1 cellular context compared by ENCODE assay signal in the genomic region with DNA sequence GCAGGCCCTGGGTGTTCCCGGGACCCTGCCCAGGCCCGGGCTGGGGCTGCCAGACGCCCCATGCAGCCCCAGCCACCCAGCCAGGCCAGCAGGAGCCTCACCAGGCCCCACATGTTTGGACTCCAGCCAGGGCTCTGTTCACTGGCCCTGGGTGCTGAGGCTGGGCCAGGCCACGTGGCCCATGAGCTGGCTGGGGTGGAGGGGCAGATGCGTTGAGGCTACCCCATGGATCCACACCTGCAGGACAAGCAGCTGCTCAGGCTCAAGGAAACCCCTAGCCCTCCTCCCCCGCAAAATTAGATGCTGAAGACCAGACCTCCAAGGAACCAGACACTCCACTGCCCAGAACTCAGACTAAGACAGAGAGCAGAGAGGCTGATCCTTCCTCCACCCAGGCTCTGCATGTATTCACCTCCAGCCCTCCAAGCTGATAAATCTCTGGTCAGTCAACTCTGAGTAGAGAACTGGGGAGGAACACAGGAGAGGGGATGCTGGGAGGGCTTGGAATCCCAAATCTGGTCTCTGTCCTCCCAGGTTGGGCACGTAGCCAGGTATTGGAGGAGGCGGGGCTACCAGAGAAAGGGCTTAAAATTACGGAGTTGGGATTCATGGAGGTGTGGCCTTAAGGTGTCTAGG.
TF ChIP-seq lines count a peak whose summit lies in the region.

No MANE protein-coding gene starts in this region.

TF ChIP-seq in Ishikawa, 13 proteins besides CTCF, POLR2A, EP300 and RAD21 (continued from another document):
- TF ChIP-seq, protein P1, sequence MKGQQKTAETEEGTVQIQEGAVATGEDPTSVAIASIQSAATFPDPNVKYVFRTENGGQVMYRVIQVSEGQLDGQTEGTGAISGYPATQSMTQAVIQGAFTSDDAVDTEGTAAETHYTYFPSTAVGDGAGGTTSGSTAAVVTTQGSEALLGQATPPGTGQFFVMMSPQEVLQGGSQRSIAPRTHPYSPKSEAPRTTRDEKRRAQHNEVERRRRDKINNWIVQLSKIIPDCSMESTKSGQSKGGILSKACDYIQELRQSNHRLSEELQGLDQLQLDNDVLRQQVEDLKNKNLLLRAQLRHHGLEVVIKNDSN (IDR thresholded peaks at IDR 0.05) = peak; percentile 80
- TF ChIP-seq, protein P2, sequence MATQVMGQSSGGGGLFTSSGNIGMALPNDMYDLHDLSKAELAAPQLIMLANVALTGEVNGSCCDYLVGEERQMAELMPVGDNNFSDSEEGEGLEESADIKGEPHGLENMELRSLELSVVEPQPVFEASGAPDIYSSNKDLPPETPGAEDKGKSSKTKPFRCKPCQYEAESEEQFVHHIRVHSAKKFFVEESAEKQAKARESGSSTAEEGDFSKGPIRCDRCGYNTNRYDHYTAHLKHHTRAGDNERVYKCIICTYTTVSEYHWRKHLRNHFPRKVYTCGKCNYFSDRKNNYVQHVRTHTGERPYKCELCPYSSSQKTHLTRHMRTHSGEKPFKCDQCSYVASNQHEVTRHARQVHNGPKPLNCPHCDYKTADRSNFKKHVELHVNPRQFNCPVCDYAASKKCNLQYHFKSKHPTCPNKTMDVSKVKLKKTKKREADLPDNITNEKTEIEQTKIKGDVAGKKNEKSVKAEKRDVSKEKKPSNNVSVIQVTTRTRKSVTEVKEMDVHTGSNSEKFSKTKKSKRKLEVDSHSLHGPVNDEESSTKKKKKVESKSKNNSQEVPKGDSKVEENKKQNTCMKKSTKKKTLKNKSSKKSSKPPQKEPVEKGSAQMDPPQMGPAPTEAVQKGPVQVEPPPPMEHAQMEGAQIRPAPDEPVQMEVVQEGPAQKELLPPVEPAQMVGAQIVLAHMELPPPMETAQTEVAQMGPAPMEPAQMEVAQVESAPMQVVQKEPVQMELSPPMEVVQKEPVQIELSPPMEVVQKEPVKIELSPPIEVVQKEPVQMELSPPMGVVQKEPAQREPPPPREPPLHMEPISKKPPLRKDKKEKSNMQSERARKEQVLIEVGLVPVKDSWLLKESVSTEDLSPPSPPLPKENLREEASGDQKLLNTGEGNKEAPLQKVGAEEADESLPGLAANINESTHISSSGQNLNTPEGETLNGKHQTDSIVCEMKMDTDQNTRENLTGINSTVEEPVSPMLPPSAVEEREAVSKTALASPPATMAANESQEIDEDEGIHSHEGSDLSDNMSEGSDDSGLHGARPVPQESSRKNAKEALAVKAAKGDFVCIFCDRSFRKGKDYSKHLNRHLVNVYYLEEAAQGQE (IDR thresholded peaks at IDR 0.05; ENCODE audit: low read depth) = peak; percentile 48; the same call in 1 of the 2 replicates
- TF ChIP-seq EGR1 (IDR thresholded peaks at IDR 0.05) (no peak), FOXM1 (IDR thresholded peaks at IDR 0.05; ENCODE audit: borderline replicate concordance, low read depth) (no peak)
